ENCODE assay signal across 16 cellular contexts in the genomic region with DNA sequence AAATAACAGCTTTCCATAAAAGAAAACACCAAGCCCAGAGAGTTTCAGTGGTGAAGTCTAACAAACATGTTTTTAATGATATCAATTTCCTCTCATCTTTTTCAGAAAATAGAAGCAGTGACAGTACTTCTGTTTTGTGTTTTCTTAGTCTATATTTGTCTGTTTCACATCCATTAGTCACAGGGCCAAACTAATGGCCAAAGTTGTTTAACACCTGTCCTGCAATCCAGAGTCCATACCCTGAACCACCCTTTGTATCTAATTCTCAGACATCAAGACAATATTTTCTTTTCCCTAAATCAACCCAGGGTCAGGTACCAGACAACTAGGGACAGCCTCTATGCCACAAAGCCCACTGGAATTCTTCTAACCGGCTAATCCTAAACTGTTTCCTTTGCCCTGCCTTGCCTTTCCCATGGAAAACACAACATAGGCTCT. TPM values are rescaled to one million over a fixed set of nuclear protein-coding genes. Genes with fewer than 3 reads are reported as not detected.
DNase-seq lines count a peak whose midpoint lies in the region; ATAC-seq and TF ChIP-seq lines count a peak whose summit lies in the region.
"Had no signal": no experiment of that assay in that cellular context is flagged by ENCODE, and none has a peak within 500 bp of the region (broad histone marks: within the 10 kb centered on the region; RNA-seq: fewer than 3 reads in every experiment).

No MANE protein-coding gene starts in this region.

- H3K4me3 ChIP-seq in spleen: no peak overlapping the region
- H3K4me3 ChIP-seq: heart left ventricle, mucosa of descending colon had no signal

- no peaks in the 10 kb centered on the region for H3K9me3 ChIP-seq in spleen
- H3K9me3 ChIP-seq: heart left ventricle, mucosa of descending colon had no signal

- peak; percentile 50 for ATAC-seq in HG02588 (IDR thresholded peaks at IDR 0.05; ENCODE audit: unreplicated experiment)
- ATAC-seq in HG03442 (IDR thresholded peaks at IDR 0.05; ENCODE audit: unreplicated experiment): peak; percentile 55
- ATAC-seq: activated naive CD4-positive, alpha-beta T cell treated with anti-CD3 and anti-CD28 coated beads, Interleukin-2, amount 50 U/mL, for 72 hours; heart left ventricle; mucosa of descending colon had no signal

- no peak for TF ChIP-seq CTCF in spleen (IDR thresholded peaks at IDR 0.05 in 8 of 11, conservative IDR thresholded peaks at IDR 0.05 in 3 of 11)

- H3K27ac Mint-ChIP-seq in activated naive CD4-positive, alpha-beta T cell treated with anti-CD3 and anti-CD28 coated beads, Interleukin-2, amount 50 U/mL, for 24 hours: peak overlapping the region; percentile 48
- H3K27ac Mint-ChIP-seq: stimulated activated naive CD8-positive, alpha-beta T cell treated with anti-CD3 and anti-CD28 coated beads, Interleukin-15, Interleukin-2, amounts not matched to agents 100 ng/mL and 50 ng/mL, for 24 hours had no signal

- no peaks in the 10 kb centered on the region for H3K9me3 Mint-ChIP-seq in activated naive CD4-positive, alpha-beta T cell treated with anti-CD3 and anti-CD28 coated beads, Interleukin-2, amount 50 U/mL, for 24 hours
- H3K9me3 Mint-ChIP-seq: activated naive CD4-positive, alpha-beta T cell treated with anti-CD3 and anti-CD28 coated beads, Interleukin-2, amount 50 U/mL, for 72 hours; stimulated activated naive CD8-positive, alpha-beta T cell treated with anti-CD3 and anti-CD28 coated beads, Interleukin-15, Interleukin-2, amounts not matched to agents 100 ng/mL and 50 ng/mL, for 24 hours had no signal

- no peaks in the 10 kb centered on the region for H3K27me3 Mint-ChIP-seq in activated naive CD4-positive, alpha-beta T cell treated with anti-CD3 and anti-CD28 coated beads, Interleukin-2, amount 50 U/mL, for 24 hours
- H3K27me3 Mint-ChIP-seq: stimulated activated naive CD8-positive, alpha-beta T cell treated with anti-CD3 and anti-CD28 coated beads, Interleukin-15, Interleukin-2, amounts not matched to agents 100 ng/mL and 50 ng/mL, for 24 hours had no signal

- 74 to 100% (median 85%) methylated on average over 1 of the region's 1 CpG for WGBS in spleen, 5 donors

- no peaks in the 10 kb centered on the region for H3K27me3 ChIP-seq in spleen (replicated peaks in 1 of 7)
- H3K27me3 ChIP-seq: heart left ventricle had no signal

- intact Hi-C loops in spleen (cut with DNase I; ENCODE audit: low total_unique reads): no loop called here

- H3K4me1 Mint-ChIP-seq in activated naive CD4-positive, alpha-beta T cell treated with anti-CD3 and anti-CD28 coated beads, Interleukin-2, amount 50 U/mL, for 24 hours: peaks cover 45% of the 10 kb centered on the region

- H3K27ac ChIP-seq in spleen: no peak overlapping the region
- H3K27ac ChIP-seq: heart left ventricle, VCaP had no signal

- no peaks in the 10 kb centered on the region for H3K36me3 ChIP-seq in spleen
- H3K36me3 ChIP-seq: heart left ventricle had no signal

- H3K4me1 ChIP-seq in spleen: peaks cover 4 to 17% (median 10%) of the 10 kb centered on the region in 6 donors

- peaks cover 6% of the 10 kb centered on the region for H3K36me3 Mint-ChIP-seq in activated naive CD4-positive, alpha-beta T cell treated with anti-CD3 and anti-CD28 coated beads, Interleukin-2, amount 50 U/mL, for 24 hours

- no peak for DNase-seq in activated naive CD4-positive, alpha-beta T cell treated with Interleukin-2 at 50 U/mL for 16 hours
- DNase-seq in spleen (peak; percentile 13), AG20443 (ENCODE audit: low spot score) (no peak), D341Med (ENCODE audit: low spot score) (no peak)
- DNase-seq in activated CD4-positive, alpha-beta T cell treated with anti-CD3 and anti-CD28 coated beads, Interleukin-2, amount 50 U/mL, for 1 hour: no peak
- DNase-seq: ACHN, cortex of kidney, DND-41, heart left ventricle, mucosa of descending colon had no signal

- TF ChIP-seq POLR2A in spleen (IDR thresholded peaks at IDR 0.05): no peak

- peak overlapping the region; percentile 42 for H3K4me3 Mint-ChIP-seq in activated naive CD4-positive, alpha-beta T cell treated with anti-CD3 and anti-CD28 coated beads, Interleukin-2, amount 50 U/mL, for 24 hours
- H3K4me3 Mint-ChIP-seq: stimulated activated naive CD8-positive, alpha-beta T cell treated with anti-CD3 and anti-CD28 coated beads, Interleukin-15, Interleukin-2, amounts not matched to agents 100 ng/mL and 50 ng/mL, for 24 hours had no signal

RNA-seq across cellular contexts. Expression of a gene that starts 25.9 kb away (rescaled TPM):
- total RNA-seq in spleen: 1,000 to 10,000 TPM; 1,416 to 3,222 (median 1,664) TPM
- polyA plus RNA-seq in spleen: 1,000 to 10,000 TPM; 2,869 to 3,827 (median 3,008) TPM

RNA-seq across cellular contexts. Expression of a gene that starts 39.6 kb away (rescaled TPM):
- total RNA-seq in spleen: 10 to 100 TPM; 34.2 to 68.1 (median 63.3) TPM
- polyA plus RNA-seq in spleen: 10 to 100 TPM; 15.9 to 26.4 (median 24.3) TPM

RNA-seq across cellular contexts. Expression of a gene that starts 50.5 kb away (rescaled TPM):
- total RNA-seq in spleen: 10 to 100 TPM in 2 of 7 donors, 1 to 10 TPM in 5; 5.4 to 12.5 (median 9.2) TPM
- polyA plus RNA-seq in spleen: 1 to 10 TPM; 4.5 to 8.6 (median 5.0) TPM
